In the genomic region with DNA sequence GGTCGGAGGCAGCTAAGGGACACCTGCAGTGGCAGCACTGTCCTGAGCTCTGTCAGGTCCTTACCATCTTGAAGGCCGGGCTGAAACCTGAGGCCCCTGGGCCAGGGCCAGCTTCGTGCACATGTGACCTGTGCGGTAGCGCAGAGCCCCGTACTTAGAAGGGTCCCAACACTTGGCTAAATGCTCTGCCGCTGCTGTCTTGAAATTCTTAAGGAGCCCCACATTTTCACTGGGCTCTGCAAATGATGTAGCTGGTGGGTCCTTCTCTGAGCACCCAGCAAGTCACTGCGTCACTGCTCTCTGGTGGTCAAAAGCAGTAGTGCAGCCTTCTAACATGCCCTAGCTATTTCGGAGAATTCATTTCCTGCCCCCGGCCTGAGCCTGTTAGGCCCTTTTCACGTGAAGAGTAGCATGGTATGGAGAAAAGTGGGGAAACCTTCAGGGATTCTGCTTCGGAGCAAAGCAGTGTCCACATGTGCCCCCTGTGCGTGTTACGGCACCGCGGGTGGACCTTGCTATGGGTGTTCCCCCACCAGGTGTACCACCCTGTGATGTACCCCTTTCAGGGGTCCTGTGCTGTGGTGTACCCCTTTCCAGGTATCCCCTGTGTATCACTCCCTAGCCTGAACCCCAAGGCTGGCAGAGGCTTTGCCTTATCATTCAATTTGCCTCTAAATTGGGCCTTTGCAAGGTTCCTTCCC, we compare ENCODE assay signal across 8 cellular contexts.
DNase-seq lines count a peak whose midpoint lies in the region; ATAC-seq, FAIRE-seq and TF ChIP-seq lines count a peak whose summit lies in the region.

No MANE protein-coding gene starts in this region.

- H3K27ac Mint-ChIP-seq in endothelial cell (ENCODE audit: unreplicated experiment), result peak overlapping the region; percentile 67

- peaks cover 38% of the 10 kb centered on the region for H3K4me1 Mint-ChIP-seq in endothelial cell (ENCODE audit: unreplicated experiment)

- no peaks in the 10 kb centered on the region for H3K9me3 Mint-ChIP-seq in endothelial cell (ENCODE audit: unreplicated experiment)

- peak; percentile 70 for FAIRE-seq in G401.6 (lab: Jason Lieb, UNC)

- no peak overlapping the region for H3K4me3 Mint-ChIP-seq in endothelial cell (ENCODE audit: unreplicated experiment)

- H3K27me3 Mint-ChIP-seq in endothelial cell (ENCODE audit: unreplicated experiment), result peaks cover 7% of the 10 kb centered on the region

- H3K36me3 Mint-ChIP-seq in endothelial cell (ENCODE audit: low read depth, unreplicated experiment), result peaks cover 31% of the 10 kb centered on the region

- peak; percentile 96 for TF ChIP-seq CTCF in endothelial cell (IDR thresholded peaks at IDR 0.05; ENCODE audit: unreplicated experiment)

- DNase-seq in NCI-H774 (lab: John Stamatoyannopoulos, UW) (peak; percentile 42), endothelial cell (ENCODE audit: low spot score) (peak; percentile 89), midbrain (lab: John Stamatoyannopoulos, UW) (peak; percentile 77)
- DNase-seq in activated CD8-positive, alpha-beta memory T cell treated with anti-CD3 and anti-CD28 coated beads for 1 hour (ENCODE audit: extremely low read depth in 1 of 2, low read depth in 1 of 2), result peak; percentile 20 to 50
- peak; percentile 61 for DNase-seq in stimulated activated CD8-positive, alpha-beta memory T cell treated with anti-CD3 and anti-CD28 coated beads, Interleukin-4, amount 100 ng/mL, for 24 hours (ENCODE audit: low read depth)

- ATAC-seq in HG02981 (IDR thresholded peaks at IDR 0.05; ENCODE audit: unreplicated experiment) (peak; percentile 65), HG03442 (IDR thresholded peaks at IDR 0.05; ENCODE audit: unreplicated experiment) (no peak)

Comparison
In these comparisons a context has a peak if more than half of its experiments do, and no peak if none do; other contexts are left out.
1. DNase-seq: peak in every context shown above with its lines; median percentile 89 in endothelial cell; 77 in midbrain; 61 in stimulated activated CD8-positive, alpha-beta memory T cell treated with anti-CD3 and anti-CD28 coated beads, Interleukin-4, amount 100 ng/mL, for 24 hours; 42 in NCI-H774; 35 in activated CD8-positive, alpha-beta memory T cell treated with anti-CD3 and anti-CD28 coated beads for 1 hour.